Comparison of ENCODE assay signal across 8 cellular contexts in genomic region chr3:67113802-67114407, GRCh38.
DNase-seq lines count a peak whose midpoint lies in the region; ATAC-seq and TF ChIP-seq lines count a peak whose summit lies in the region.

No MANE protein-coding gene starts in this region.

- peak; percentile 100 for ATAC-seq in DND-41 (ENCODE audit: insufficient read depth, low read depth)
- ATAC-seq in GM21526 (IDR thresholded peaks at IDR 0.05; ENCODE audit: low FRiP score, unreplicated experiment), result peak; percentile 98
- ATAC-seq in stimulated activated naive CD8-positive, alpha-beta T cell treated with anti-CD3 and anti-CD28 coated beads, Interleukin-15, amount 100 ng/mL, for 72 hours, result peak; percentile 99

- H3K4me3 ChIP-seq in DND-41 (ENCODE audit: low read depth in 1 of 2, low read length in 2 of 2), result no peak overlapping the region
- H3K4me3 ChIP-seq in OCI-LY7 (ENCODE audit: low read depth, low read length, poor library complexity, severe bottlenecking), result no peak overlapping the region

- no peaks in the 10 kb centered on the region for H3K27me3 ChIP-seq in DND-41 (ENCODE audit: insufficient read depth, low read length, poor library complexity)

- BruUV-seq in OCI-LY7 (replicated peaks; lab: Mats Ljungman, UMichigan), result no TSS peak

- CTCF ChIA-PET in OCI-LY7 (lab: Charles Lee; ENCODE audit: unreplicated experiment), result interaction anchor here (0.6 to 1.7 kb wide), 5 partner anchors 10 to 513 kb away, joined by 3 to 10 read pairs (median 4); no protein-coding TSS in a partner anchor

- no peak overlapping the region for H3K27ac Mint-ChIP-seq in nephron progenitor cell
- no peak overlapping the region for H3K27ac Mint-ChIP-seq in stimulated activated naive CD8-positive, alpha-beta T cell treated with anti-CD3 and anti-CD28 coated beads, Interleukin-15, amount 100 ng/mL, for 72 hours

- H3K9me2 ChIP-seq in OCI-LY7 (ENCODE audit: insufficient read depth, low read length), result no peaks in the 10 kb centered on the region

- H4K20me1 ChIP-seq in DND-41 (ENCODE audit: insufficient read depth, low read length) (no peaks in the 10 kb centered on the region), OCI-LY7 (ENCODE audit: insufficient read depth, low read length) (no peaks in the 10 kb centered on the region)

- H3K27me3 Mint-ChIP-seq in nephron progenitor cell (ENCODE audit: low read depth, poor library complexity), result peaks cover 6% of the 10 kb centered on the region
- peaks cover 34% of the 10 kb centered on the region for H3K27me3 Mint-ChIP-seq in stimulated activated naive CD8-positive, alpha-beta T cell treated with anti-CD3 and anti-CD28 coated beads, Interleukin-15, amount 100 ng/mL, for 72 hours

- no peaks in the 10 kb centered on the region for H3K9me3 ChIP-seq in DND-41 (ENCODE audit: insufficient read depth, low read length, severe bottlenecking)
- H3K9me3 ChIP-seq in OCI-LY7 (ENCODE audit: low read length), result no peaks in the 10 kb centered on the region

- H3K4me1 ChIP-seq in DND-41 (ENCODE audit: insufficient read depth, low read length) (no peaks in the 10 kb centered on the region), OCI-LY7 (ENCODE audit: insufficient read depth, low read length, poor library complexity, severe bottlenecking) (no peaks in the 10 kb centered on the region)

- H3K9ac ChIP-seq in DND-41 (ENCODE audit: low read depth, low read length), result no peak overlapping the region

- intact Hi-C loops in OCI-LY7 (cut with micrococcal nuclease; ENCODE audit: unreplicated experiment), result loop anchor here (2.0 kb wide), 4 partner anchors 141 to 1763 kb away; no protein-coding TSS in a partner anchor

- DNase-seq in DND-41, result peak; percentile 84
- DNase-seq in HT1080 (ENCODE audit: low read depth), result peak; percentile 88
- peak; percentile 80 for DNase-seq in OCI-LY7 (ENCODE audit: low spot score)
- DNase-seq in activated T-cell treated with anti-CD3 and anti-CD28 coated beads for 48 hours (ENCODE audit: low read depth), result peak; percentile 70
- peak; percentile 69 for DNase-seq in fibroblast of gingiva (ENCODE audit: low read depth)
- DNase-seq in nephron progenitor cell, result peak; percentile 87
- peak; percentile 73 to 85 for DNase-seq in stimulated activated naive CD8-positive, alpha-beta T cell treated with anti-CD3 and anti-CD28 coated beads, Interleukin-15, amount 100 ng/mL, for 72 hours

- H3K9me3 Mint-ChIP-seq in nephron progenitor cell, result no peaks in the 10 kb centered on the region
- no peaks in the 10 kb centered on the region for H3K9me3 Mint-ChIP-seq in stimulated activated naive CD8-positive, alpha-beta T cell treated with anti-CD3 and anti-CD28 coated beads, Interleukin-15, amount 100 ng/mL, for 72 hours

- H3K4me1 Mint-ChIP-seq in nephron progenitor cell, result no peaks in the 10 kb centered on the region
- H3K4me1 Mint-ChIP-seq in stimulated activated naive CD8-positive, alpha-beta T cell treated with anti-CD3 and anti-CD28 coated beads, Interleukin-15, amount 100 ng/mL, for 72 hours, result peaks cover 6% of the 10 kb centered on the region

- H3K36me3 ChIP-seq in DND-41 (ENCODE audit: insufficient read depth, low read length) (no peaks in the 10 kb centered on the region), OCI-LY7 (ENCODE audit: insufficient read depth, low read length) (no peaks in the 10 kb centered on the region)

- TF ChIP-seq CTCF in DND-41 (IDR thresholded peaks at IDR 0.05; ENCODE audit: borderline replicate concordance, extremely low read depth, low read length, poor library complexity, severe bottlenecking) (peak; percentile 98), OCI-LY7 (conservative IDR thresholded peaks at IDR 0.05; ENCODE audit: low read length) (peak; percentile 99), nephron progenitor cell (IDR thresholded peaks at IDR 0.05) (peak; percentile 83)

- H2AFZ ChIP-seq in DND-41 (ENCODE audit: low read depth, low read length) (no peak overlapping the region), OCI-LY7 (ENCODE audit: low read length) (no peak overlapping the region)

- H3K79me2 ChIP-seq in DND-41 (ENCODE audit: insufficient read depth, low read length) (no peaks in the 10 kb centered on the region), OCI-LY7 (ENCODE audit: insufficient read depth, low read depth, low read length) (no peaks in the 10 kb centered on the region)

- H3K27ac ChIP-seq in DND-41 (ENCODE audit: low read length) (no peak overlapping the region), OCI-LY7 (ENCODE audit: low read depth, low read length, poor library complexity, severe bottlenecking) (no peak overlapping the region)

- POLR2A ChIA-PET in OCI-LY7 (lab: Charles Lee), result interaction anchor here (0.6 to 1.2 kb wide), 3 partner anchors 10 to 68 kb away, joined by 3 to 4 read pairs (median 4); no protein-coding TSS in a partner anchor

- no peak overlapping the region for H3K4me2 ChIP-seq in DND-41 (ENCODE audit: insufficient read depth, low read length)
- no peak overlapping the region for H3K4me2 ChIP-seq in OCI-LY7 (ENCODE audit: low read length)

- H3K4me3 Mint-ChIP-seq in nephron progenitor cell, result no peak overlapping the region
- H3K4me3 Mint-ChIP-seq in stimulated activated naive CD8-positive, alpha-beta T cell treated with anti-CD3 and anti-CD28 coated beads, Interleukin-15, amount 100 ng/mL, for 72 hours, result no peak overlapping the region

- no peaks in the 10 kb centered on the region for H3K36me3 Mint-ChIP-seq in nephron progenitor cell (ENCODE audit: low read depth)
